Comparison of ENCODE assay signal across 7 cellular contexts in genomic region chr3:112390783-112391641, GRCh38. TPM values are rescaled to one million over a fixed set of nuclear protein-coding genes. Genes with fewer than 3 reads are reported as not detected.
DNase-seq lines count a peak whose midpoint lies in the region; ATAC-seq and TF ChIP-seq lines count a peak whose summit lies in the region.

No MANE protein-coding gene starts in this region.

- peak overlapping the region; percentile 40 for H3K9ac ChIP-seq in GM23248

- H3K79me2 ChIP-seq in GM23248 (ENCODE audit: insufficient read depth): no peaks in the 10 kb centered on the region

- peak; percentile 81 for DNase-seq in GM23248
- DNase-seq in Panc1 (ENCODE audit: low read depth, low spot score): no peak
- DNase-seq in epidermal melanocyte (ENCODE audit: insufficient read length, low spot score): peak; percentile 34
- DNase-seq in myocyte (ENCODE audit: low read depth): peak; percentile 81
- DNase-seq in SHP77 (lab: John Stamatoyannopoulos, UW): no peak

- H3K4me3 ChIP-seq in GM23248: peak overlapping the region; percentile 30
- H3K4me3 ChIP-seq in Panc1 (ENCODE audit: low read depth in 2 of 2, low read length in 2 of 2): no peak overlapping the region

- H2AFZ ChIP-seq in GM23248: peak overlapping the region; percentile 70

- ATAC-seq in Panc1 (peak; percentile 63), GM19351 (IDR thresholded peaks at IDR 0.05; ENCODE audit: unreplicated experiment) (no peak), HG03571 (IDR thresholded peaks at IDR 0.05; ENCODE audit: unreplicated experiment) (no peak)

- H3K27ac ChIP-seq in GM23248: peak overlapping the region; percentile 75
- H3K27ac ChIP-seq in Panc1 (ENCODE audit: low read length): no peak overlapping the region

- peaks cover 31% of the 10 kb centered on the region for H3F3A ChIP-seq in GM23248 (ENCODE audit: insufficient read depth)

- peak overlapping the region; percentile 50 for H3K4me2 ChIP-seq in GM23248 (ENCODE audit: unreplicated experiment)

- H4K20me1 ChIP-seq in GM23248 (ENCODE audit: insufficient read depth): no peaks in the 10 kb centered on the region

- in situ Hi-C loops in GM23248 (cut with MboI) (no loop called here), Panc1 (cut with HindIII; ENCODE audit: low pct_unique_long_range_greater_than_20kb, low sequenced_read_pairs) (no loop called here)

- H3K27me3 ChIP-seq in GM23248 (replicated peaks; ENCODE audit: insufficient read depth) (no peaks in the 10 kb centered on the region), Panc1 (ENCODE audit: control insufficient read depth, insufficient read depth, low read length) (no peaks in the 10 kb centered on the region)

- H3K36me3 ChIP-seq in GM23248 (ENCODE audit: low read depth): no peaks in the 10 kb centered on the region
- no peaks in the 10 kb centered on the region for H3K36me3 ChIP-seq in Panc1 (ENCODE audit: control insufficient read depth, insufficient read depth, low read length)

- POLR2A ChIA-PET in Panc1 (lab: Charles Lee): no interaction called here

- CTCF ChIA-PET in Panc1 (lab: Charles Lee): no interaction called here

- no TSS peak for BruUV-seq in Panc1 (replicated peaks; lab: Mats Ljungman, UMichigan)

- peaks cover 35% of the 10 kb centered on the region for H3K4me1 ChIP-seq in GM23248 (ENCODE audit: insufficient read depth)
- H3K4me1 ChIP-seq in Panc1 (ENCODE audit: control insufficient read depth, insufficient read depth, low read length): no peaks in the 10 kb centered on the region

- no peaks in the 10 kb centered on the region for H3K9me2 ChIP-seq in GM23248 (ENCODE audit: insufficient read depth)

- H3K9me3 ChIP-seq in GM23248 (ENCODE audit: low read depth) (no peaks in the 10 kb centered on the region), Panc1 (ENCODE audit: control insufficient read depth, insufficient read depth, low read depth, low read length) (no peaks in the 10 kb centered on the region)

- intact Hi-C loops in Panc1 (cut with micrococcal nuclease; ENCODE audit: unreplicated experiment): no loop called here

- WGBS in GM23248 (ENCODE audit: low coverage in 1 of 2, low lambda C conversion rate in 2 of 2, missing lambda C conversion rate in 2 of 2), 2 experiments: 2 to 7% methylated on average over 4 of the region's 4 CpGs

- no peak for TF ChIP-seq CTCF in Panc1 (IDR thresholded peaks at IDR 0.05)

RNA-seq across cellular contexts. Expression of gene CD200, which starts 58.1 kb away (rescaled TPM):
- total RNA-seq in GM23248 (2014; rRNA removed; shearing (Covaris generic)): 0.76 TPM in 1 of 2 replicates, not detected in the other
- polyA plus RNA-seq in GM23248 (2016; fragmentation: Nextera tagmentation; extraction: Ambion mirVana): 0.18 and 0.20 TPM in 2 replicates
- total RNA-seq in Panc1 (2021; ENCODE audit: unreplicated experiment): not detected
- not detected for polyA plus RNA-seq in Panc1 (2012; ENCODE audit: insufficient read length)
- 0.10 and 0.13 TPM in 2 replicates for total RNA-seq in myocyte
- polyA plus RNA-seq in myocyte (2012): 0.06 TPM

Comparison
In these comparisons a context has a peak if more than half of its experiments do, and no peak if none do; other contexts are left out.
1. DNase-seq: peak in GM23248 (single experiment), epidermal melanocyte (single experiment) and myocyte (single experiment); none in Panc1 (single experiment) and SHP77 (0 of 2).